ENCODE assay signal across 8 cellular contexts in the genomic region with DNA sequence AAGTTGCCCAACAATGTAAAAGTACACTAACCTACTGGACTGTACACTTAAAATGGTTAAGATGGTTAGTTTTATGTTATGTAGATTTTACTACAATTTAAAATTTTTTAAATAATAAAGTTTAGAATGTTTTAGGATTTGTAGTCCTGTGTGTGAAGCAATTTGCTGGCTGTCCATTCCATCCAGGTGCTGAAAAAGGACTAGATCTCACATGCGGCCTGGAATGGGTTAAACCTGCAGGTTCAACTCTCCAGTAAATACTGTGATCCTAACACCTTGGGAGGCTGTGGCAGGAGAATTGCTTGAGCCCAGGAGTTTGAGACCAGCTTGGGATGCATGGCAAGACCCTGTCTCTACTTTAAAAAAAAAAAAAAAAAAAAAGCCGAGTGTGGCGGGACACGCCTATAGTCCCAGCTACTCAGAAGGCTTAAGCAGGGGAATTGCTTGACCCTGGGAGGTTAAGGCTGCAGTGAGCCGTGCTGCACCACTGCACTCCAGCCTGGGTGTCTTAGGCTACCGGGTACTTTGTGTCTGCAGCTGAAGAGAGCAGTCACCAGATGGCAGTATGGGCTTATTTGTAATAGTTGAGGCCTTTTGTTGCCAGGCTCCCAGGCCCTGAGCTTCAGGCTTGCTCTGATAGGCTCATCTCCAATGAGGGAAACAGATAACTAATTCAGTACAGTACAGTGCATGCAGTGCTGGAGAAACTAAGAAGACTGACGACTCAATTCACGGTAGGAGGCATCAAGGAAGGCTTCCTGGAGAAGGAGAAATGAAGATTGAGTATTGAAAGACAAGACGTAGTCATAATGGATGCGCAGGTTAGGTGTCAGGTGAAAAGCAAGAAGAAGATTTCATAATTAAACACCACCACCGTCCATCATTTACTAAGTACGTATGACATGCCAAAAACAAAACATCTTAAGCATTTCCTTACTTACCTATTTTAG.
DNase-seq lines count a peak whose midpoint lies in the region; ATAC-seq and TF ChIP-seq lines count a peak whose summit lies in the region.

No MANE protein-coding gene starts in this region.

- DNase-seq in DMS114 treated with DMSO at 0.1 percent for 48 hours (lab: John Stamatoyannopoulos, UW; ENCODE audit: unreplicated experiment): peak; percentile 83
- DNase-seq in HFFc6: peak; percentile 83
- DNase-seq in NCI-H2196 (lab: John Stamatoyannopoulos, UW; ENCODE audit: unreplicated experiment): peak; percentile 59
- peak; percentile 91 for DNase-seq in WERI-Rb-1
- peak; percentile 40 for DNase-seq in central memory CD4-positive, alpha-beta T cell
- peak; percentile 29 to 57 for DNase-seq in left colon
- DNase-seq in stimulated activated CD4-positive, alpha-beta T cell treated with anti-CD3 and anti-CD28 coated beads, Interleukin-4, amount 100 ng/mL, for 48 hours (ENCODE audit: low read depth in 2 of 2): peak; percentile 18 to 41

- H3K27ac ChIP-seq in WERI-Rb-1: no peak overlapping the region

- H3K9me3 ChIP-seq in WERI-Rb-1 (ENCODE audit: severe bottlenecking): no peaks in the 10 kb centered on the region

- no peaks in the 10 kb centered on the region; the same call in 1 of the 2 replicates for H3K27me3 Mint-ChIP-seq in HFFc6 (ENCODE audit: insufficient read depth)

- H3K9me3 Mint-ChIP-seq in HFFc6: no peaks in the 10 kb centered on the region

- no peaks in the 10 kb centered on the region for H3K27me3 ChIP-seq in WERI-Rb-1 (ENCODE audit: insufficient read depth, low read depth, severe bottlenecking)

- intact Hi-C loops in left colon (cut with DNase I, micrococcal nuclease): no loop called here

- H3K4me3 Mint-ChIP-seq in HFFc6: no peak overlapping the region

- TF ChIP-seq CTCF in HFFc6 (IDR thresholded peaks at IDR 0.05) (peak; percentile 81), WERI-Rb-1 (IDR thresholded peaks at IDR 0.05; ENCODE audit: low read depth, low read length) (peak; percentile 83)

- ATAC-seq in left colon (peak; percentile 94), GM18517 (IDR thresholded peaks at IDR 0.05; ENCODE audit: unreplicated experiment) (no peak)

- H3K36me3 ChIP-seq in WERI-Rb-1: no peaks in the 10 kb centered on the region

- peaks cover 22% of the 10 kb centered on the region for H3K4me1 Mint-ChIP-seq in HFFc6 (ENCODE audit: low read depth)

- no peaks in the 10 kb centered on the region for H3K36me3 Mint-ChIP-seq in HFFc6 (ENCODE audit: low read depth)

- no peak overlapping the region for H3K4me3 ChIP-seq in WERI-Rb-1 (ENCODE audit: low read depth, low read length)

- no peak overlapping the region for H3K27ac Mint-ChIP-seq in HFFc6

Comparison
In these comparisons a context has a peak if more than half of its experiments do, and no peak if none do; other contexts are left out.
1. DNase-seq: peak in every context shown above with its lines; median percentile 91 in WERI-Rb-1; 83 in DMS114 treated with DMSO at 0.1 percent for 48 hours; 83 in HFFc6; 59 in NCI-H2196; 43 in left colon; 40 in central memory CD4-positive, alpha-beta T cell; 30 in stimulated activated CD4-positive, alpha-beta T cell treated with anti-CD3 and anti-CD28 coated beads, Interleukin-4, amount 100 ng/mL, for 48 hours.